ENCODE assay signal across 19 cellular contexts in genomic region chr1:2858676-2859075, GRCh38.
"Had no signal": no experiment of that assay in that cellular context is flagged by ENCODE, and none has a peak within 500 bp of the region (broad histone marks: within the 10 kb centered on the region; RNA-seq: fewer than 3 reads in every experiment).

No MANE protein-coding gene starts in this region.

- H3K27me3 Mint-ChIP-seq: activated CD4-positive, alpha-beta T cell treated with anti-CD3 and anti-CD28 coated beads, Interleukin-2, amount 10 ng/mL, durations not matched to agents 24 days and 14 days; activated CD8-positive, alpha-beta T cell treated with anti-CD3 and anti-CD28 coated beads for 36 hours; activated T-helper 17 cell treated with anti-CD3 and anti-CD28 coated beads, Interleukin-2, amount 50 U/mL, for 72 hours had no signal

- H3K9me3 Mint-ChIP-seq: activated CD8-positive, alpha-beta T cell treated with anti-CD3 and anti-CD28 coated beads for 36 hours had no signal

- H3K27ac Mint-ChIP-seq: activated CD4-positive, alpha-beta T cell treated with anti-CD3 and anti-CD28 coated beads, Interleukin-2, amount 10 ng/mL, durations not matched to agents 24 days and 14 days; activated CD8-positive, alpha-beta T cell treated with anti-CD3 and anti-CD28 coated beads for 36 hours; activated T-helper 17 cell treated with anti-CD3 and anti-CD28 coated beads, Interleukin-2, amount 50 U/mL, for 72 hours; mesothelial cell of epicardium had no signal

- ATAC-seq: activated CD8-positive, alpha-beta T cell treated with anti-CD3 and anti-CD28 coated beads for 36 hours; activated T-helper 17 cell treated with anti-CD3 and anti-CD28 coated beads, Interleukin-2, amount 50 U/mL, for 72 hours had no signal

- H3K36me3 ChIP-seq: neutrophil, spleen, tibial artery had no signal

- H3K4me1 ChIP-seq: tibial artery had no signal

- H3K4me3 ChIP-seq: lung, SK-N-MC, spleen, tibial artery had no signal

- DNase-seq: activated CD4-positive, alpha-beta T cell treated with anti-CD3 and anti-CD28 coated beads, Interleukin-2, amount 10 ng/mL, durations not matched to agents 24 days and 14 days; activated CD4-positive, CD25-positive, alpha-beta regulatory T cell; activated CD8-positive, alpha-beta T cell treated with anti-CD3 and anti-CD28 coated beads for 36 hours; activated T-cell treated with anti-CD3 and anti-CD28 coated beads, Interleukin-2, amount 50 U/mL, for 1 hour; anterior cingulate cortex; cortex of kidney; hypothalamus; retina; spleen; stimulated activated naive CD4-positive, alpha-beta T cell treated with Interleukin-2 at 50 U/mL for 16 hours; substantia nigra; T-helper 9 cell; tibial artery had no signal

- H3K4me1 Mint-ChIP-seq: activated CD4-positive, alpha-beta T cell treated with anti-CD3 and anti-CD28 coated beads, Interleukin-2, amount 10 ng/mL, durations not matched to agents 24 days and 14 days; mesothelial cell of epicardium had no signal

- H3K4me3 Mint-ChIP-seq: activated CD4-positive, alpha-beta T cell treated with anti-CD3 and anti-CD28 coated beads, Interleukin-2, amount 10 ng/mL, durations not matched to agents 24 days and 14 days; activated CD8-positive, alpha-beta T cell treated with anti-CD3 and anti-CD28 coated beads for 36 hours; activated T-helper 17 cell treated with anti-CD3 and anti-CD28 coated beads, Interleukin-2, amount 50 U/mL, for 72 hours; brain; mesothelial cell of epicardium had no signal

- H3K9me3 ChIP-seq: neutrophil, spleen, tibial artery had no signal

- H3K27ac ChIP-seq: neutrophil, SK-N-MC, spleen, tibial artery had no signal

- H3K36me3 Mint-ChIP-seq: brain had no signal
